Comparison of ENCODE assay signal across 15 cellular contexts in genomic region chr2:39213015-39213414, GRCh38. TPM values are rescaled to one million over a fixed set of nuclear protein-coding genes. Genes with fewer than 3 reads are reported as not detected.
DNase-seq lines count a peak whose midpoint lies in the region; ATAC-seq and TF ChIP-seq lines count a peak whose summit lies in the region.
"Had no signal": no experiment of that assay in that cellular context is flagged by ENCODE, and none has a peak within 500 bp of the region (broad histone marks: within the 10 kb centered on the region; RNA-seq: fewer than 3 reads in every experiment).

No MANE protein-coding gene starts in this region.

- CTCF ChIA-PET in activated CD8-positive, alpha-beta memory T cell treated with anti-CD3 and anti-CD28 coated beads, Interleukin-2, amount 10 ng/mL, durations not matched to agents 7 days and 5 days (lab: Charles Lee) = interaction anchor here (1.9 to 7.3 kb wide), 2 partner anchors 24 to 86 kb away, joined by 4 to 59 read pairs; no protein-coding TSS in a partner anchor
- CTCF ChIA-PET in WTC11 (lab: Charles Lee) = no interaction called here

- no peak overlapping the region for H3K4me3 Mint-ChIP-seq in T-helper 2 cell treated with Interferon-gamma antibody and Interleukin-4, amounts not matched to agents 5 μg/mL and 100 μg/mL, for 36 hours
- H3K4me3 Mint-ChIP-seq in activated CD8-positive, alpha-beta memory T cell treated with anti-CD3 and anti-CD28 coated beads, Interleukin-2, amount 10 ng/mL, durations not matched to agents 7 days and 5 days = no peak overlapping the region
- H3K4me3 Mint-ChIP-seq in WTC11 = no peak overlapping the region
- no peak overlapping the region for H3K4me3 Mint-ChIP-seq in central memory CD8-positive, alpha-beta T cell
- H3K4me3 Mint-ChIP-seq: CD4-positive, CD25-positive, alpha-beta regulatory T cell; HFFc6 had no signal

- peaks cover 27% of the 10 kb centered on the region for H3K36me3 Mint-ChIP-seq in T-helper 2 cell treated with Interferon-gamma antibody and Interleukin-4, amounts not matched to agents 5 μg/mL and 100 μg/mL, for 36 hours (ENCODE audit: low read depth)
- H3K36me3 Mint-ChIP-seq in activated CD8-positive, alpha-beta memory T cell treated with anti-CD3 and anti-CD28 coated beads, Interleukin-2, amount 10 ng/mL, durations not matched to agents 7 days and 5 days = peaks cover 29% of the 10 kb centered on the region
- H3K36me3 Mint-ChIP-seq in WTC11 = no peaks in the 10 kb centered on the region; the same call in 1 of the 2 replicates
- peaks cover 6% of the 10 kb centered on the region for H3K36me3 Mint-ChIP-seq in central memory CD8-positive, alpha-beta T cell (ENCODE audit: insufficient read depth)
- H3K36me3 Mint-ChIP-seq: CD4-positive, CD25-positive, alpha-beta regulatory T cell had no signal

- H3K4me1 Mint-ChIP-seq in T-helper 2 cell treated with Interferon-gamma antibody and Interleukin-4, amounts not matched to agents 5 μg/mL and 100 μg/mL, for 36 hours (ENCODE audit: low read depth) = peaks cover 68% of the 10 kb centered on the region
- peaks cover 69% of the 10 kb centered on the region for H3K4me1 Mint-ChIP-seq in activated CD8-positive, alpha-beta memory T cell treated with anti-CD3 and anti-CD28 coated beads, Interleukin-2, amount 10 ng/mL, durations not matched to agents 7 days and 5 days
- no peaks in the 10 kb centered on the region for H3K4me1 Mint-ChIP-seq in WTC11
- H3K4me1 Mint-ChIP-seq in central memory CD8-positive, alpha-beta T cell = peaks cover 33% of the 10 kb centered on the region

- intact Hi-C loops in Right ventricle myocardium superior (cut with DNase I) = no loop called here

- POLR2A ChIA-PET in WTC11 (lab: Charles Lee) = no interaction called here

- ATAC-seq in activated CD8-positive, alpha-beta memory T cell treated with anti-CD3 and anti-CD28 coated beads, Interleukin-2, amount 10 ng/mL, durations not matched to agents 7 days and 5 days = no peak
- ATAC-seq in WTC11 = no peak
- ATAC-seq in central memory CD8-positive, alpha-beta T cell (replicated peaks; ENCODE audit: extremely low read depth, poor library complexity, severe bottlenecking) = no peak
- ATAC-seq in Right ventricle myocardium superior (ENCODE audit: poor library complexity) = no peak

- no peak for DNase-seq in T-helper 2 cell treated with Interferon-gamma antibody and Interleukin-4, amounts not matched to agents 5 μg/mL and 100 μg/mL, for 36 hours (ENCODE audit: low spot score)
- no peak for DNase-seq in T-helper 2 cell
- DNase-seq in activated CD8-positive, alpha-beta memory T cell treated with anti-CD3 and anti-CD28 coated beads, Interleukin-2, amount 10 ng/mL, durations not matched to agents 7 days and 5 days = no peak
- no peak for DNase-seq in activated CD8-positive, alpha-beta memory T cell treated with anti-CD3 and anti-CD28 coated beads for 24 hours
- no peak for DNase-seq in WTC11 (ENCODE audit: low spot score)
- DNase-seq in central memory CD8-positive, alpha-beta T cell (ENCODE audit: low spot score in 2 of 2) = no peak
- DNase-seq in Right ventricle myocardium superior = no peak
- DNase-seq: 8988T; ACHN; CD4-positive, CD25-positive, alpha-beta regulatory T cell; DMS53; HCEC 1CT; HFFc6 had no signal

- TF ChIP-seq CTCF in WTC11 (IDR thresholded peaks at IDR 0.05) = no peak

- no peaks in the 10 kb centered on the region for H3K27me3 Mint-ChIP-seq in T-helper 2 cell treated with Interferon-gamma antibody and Interleukin-4, amounts not matched to agents 5 μg/mL and 100 μg/mL, for 36 hours (ENCODE audit: low read depth)
- H3K27me3 Mint-ChIP-seq in activated CD8-positive, alpha-beta memory T cell treated with anti-CD3 and anti-CD28 coated beads, Interleukin-2, amount 10 ng/mL, durations not matched to agents 7 days and 5 days = no peaks in the 10 kb centered on the region
- no peaks in the 10 kb centered on the region for H3K27me3 Mint-ChIP-seq in WTC11 (ENCODE audit: low read depth)
- no peaks in the 10 kb centered on the region for H3K27me3 Mint-ChIP-seq in central memory CD8-positive, alpha-beta T cell
- H3K27me3 Mint-ChIP-seq: CD4-positive, CD25-positive, alpha-beta regulatory T cell had no signal

- H3K9me3 Mint-ChIP-seq in T-helper 2 cell treated with Interferon-gamma antibody and Interleukin-4, amounts not matched to agents 5 μg/mL and 100 μg/mL, for 36 hours = peaks cover 25% of the 10 kb centered on the region
- no peaks in the 10 kb centered on the region for H3K9me3 Mint-ChIP-seq in activated CD8-positive, alpha-beta memory T cell treated with anti-CD3 and anti-CD28 coated beads, Interleukin-2, amount 10 ng/mL, durations not matched to agents 7 days and 5 days (ENCODE audit: low read depth)
- H3K9me3 Mint-ChIP-seq in WTC11 = peaks cover 4% of the 10 kb centered on the region; the same call in 1 of the 2 replicates
- no peaks in the 10 kb centered on the region for H3K9me3 Mint-ChIP-seq in central memory CD8-positive, alpha-beta T cell
- H3K9me3 Mint-ChIP-seq: CD4-positive, CD25-positive, alpha-beta regulatory T cell; HFFc6 had no signal

- H3K27ac Mint-ChIP-seq in T-helper 2 cell treated with Interferon-gamma antibody and Interleukin-4, amounts not matched to agents 5 μg/mL and 100 μg/mL, for 36 hours = peak overlapping the region; percentile 47
- H3K27ac Mint-ChIP-seq in activated CD8-positive, alpha-beta memory T cell treated with anti-CD3 and anti-CD28 coated beads, Interleukin-2, amount 10 ng/mL, durations not matched to agents 7 days and 5 days = peak overlapping the region; percentile 72
- no peak overlapping the region for H3K27ac Mint-ChIP-seq in WTC11
- H3K27ac Mint-ChIP-seq in central memory CD8-positive, alpha-beta T cell (ENCODE audit: low read depth) = peak overlapping the region; percentile 39
- H3K27ac Mint-ChIP-seq: HFFc6 had no signal

TF ChIP-seq in WTC11, 78 proteins besides CTCF, POLR2A, EP300 and RAD21:
- 0 out of 2 replicates have a peak, but pooled peaks have one; percentile 38 for TF ChIP-seq GTF2I (CRISPR knock-in tag; conservative IDR thresholded peaks at IDR 0.05)
- no peak for TF ChIP-seq JUN (CRISPR knock-in tag; IDR thresholded peaks at IDR 0.05)
- TF ChIP-seq ZNF121 (CRISPR knock-in tag; IDR thresholded peaks at IDR 0.05) = peak; percentile 88
- no peak for TF ChIP-seq SMAD4 (CRISPR knock-in tag; IDR thresholded peaks at IDR 0.05)
- TF ChIP-seq ZNF219 (CRISPR knock-in tag; IDR thresholded peaks at IDR 0.05; ENCODE audit: borderline replicate concordance) = no peak
- TF ChIP-seq TEAD4 (CRISPR knock-in tag; IDR thresholded peaks at IDR 0.05) = no peak
- no peak for TF ChIP-seq MAX (CRISPR knock-in tag; IDR thresholded peaks at IDR 0.05)

RNA-seq across cellular contexts. Expression of gene CDKL4, which starts 30.8 kb away (rescaled TPM):
- total RNA-seq in activated CD8-positive, alpha-beta memory T cell treated with anti-CD3 and anti-CD28 coated beads, Interleukin-2, amount 10 ng/mL, durations not matched to agents 7 days and 5 days = 1 to 10 TPM in 1 of 2 experiments, under 1 TPM in 1; 0.32 to 1.1 TPM
- total RNA-seq in WTC11 (2021) (0.16 to 0.46 TPM (median 0.34 TPM) in 3 replicates), Right ventricle myocardium superior (not detected)
- total RNA-seq: H4, HT1080 had no signal
